In genomic region chr13:87998081-87998480, GRCh38 we compare ENCODE assay signal across 7 cellular contexts.
"Had no signal": no experiment of that assay in that cellular context is flagged by ENCODE, and none has a peak within 500 bp of the region (broad histone marks: within the 10 kb centered on the region; RNA-seq: fewer than 3 reads in every experiment).

No MANE protein-coding gene starts in this region.

- H3K9ac ChIP-seq: KMS-11 had no signal

- H3K36me3 Mint-ChIP-seq: IgD-negative memory B cell had no signal

- H3K27ac Mint-ChIP-seq: GM23338, H9, IgD-negative memory B cell had no signal

- H3K4me2 ChIP-seq: GM23338, KMS-11 had no signal

- H2AFZ ChIP-seq: GM23338 had no signal

- DNase-seq: H9, HCEC 1CT, HFFc6, KBM-7 had no signal

- ATAC-seq: GM23338 had no signal

- H3K27me3 Mint-ChIP-seq: IgD-negative memory B cell had no signal

- H3K4me3 Mint-ChIP-seq: GM23338, H9, HFFc6, IgD-negative memory B cell had no signal

- H3K27ac ChIP-seq: KMS-11 had no signal

- H3K4me1 Mint-ChIP-seq: GM23338, H9, IgD-negative memory B cell had no signal

- H3K4me3 ChIP-seq: GM23338 had no signal
